In the genomic region with DNA sequence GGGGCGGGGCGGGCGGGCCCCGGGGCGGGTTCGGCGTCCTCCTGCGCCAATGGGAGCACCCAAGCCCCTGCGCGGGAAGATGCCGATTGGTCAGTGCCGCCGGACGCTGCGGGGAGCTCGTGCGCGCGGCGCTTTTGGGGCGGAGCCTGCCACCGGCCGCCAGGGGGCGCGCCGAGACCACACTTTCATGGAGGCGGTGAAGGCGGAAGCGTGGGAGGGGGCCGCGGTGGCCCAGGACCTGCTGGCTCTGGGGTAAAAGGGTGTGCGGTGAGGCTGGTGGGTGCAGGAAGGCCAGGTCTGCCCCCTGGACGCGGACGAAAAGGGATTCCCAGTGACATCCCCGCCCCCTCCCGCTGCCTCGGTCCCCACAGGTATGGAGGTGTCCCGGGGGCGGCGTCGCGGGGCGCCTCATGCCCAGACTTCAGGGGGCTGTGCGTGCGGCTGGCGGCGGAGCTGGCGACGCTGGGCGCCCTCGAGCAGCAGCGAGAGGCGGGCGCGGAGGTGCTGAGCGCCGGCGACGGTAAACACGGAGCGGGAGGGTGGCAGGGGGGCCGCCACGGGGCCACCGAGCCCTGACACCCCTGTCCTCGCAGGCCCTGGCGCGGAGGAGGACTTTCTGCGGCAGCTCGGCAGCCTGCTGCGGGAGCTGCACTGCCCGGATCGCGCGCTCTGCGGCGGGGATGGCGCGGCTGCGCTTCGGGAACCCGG, we compare ENCODE assay signal across 1 cellular context.
TF ChIP-seq lines count a peak whose summit lies in the region.

Gene FAM98C (plus strand): TSS at position 127 of the 708 bp plus-strand sequence. CDS start 61 bp downstream, at position 188.

TF ChIP-seq in K562, 482 proteins besides CTCF, POLR2A, EP300 and RAD21 (continued from another document):
- TF ChIP-seq ZNF140 (CRISPR knock-in tag; IDR thresholded peaks at IDR 0.05) (no peak), ZNF707 (CRISPR knock-in tag; conservative IDR thresholded peaks at IDR 0.05) (no peak), POLR3A (IDR thresholded peaks at IDR 0.05; ENCODE audit: borderline replicate concordance, extremely low read depth, insufficient read depth, insufficient read length) (no peak), KLF13 (tag; IDR thresholded peaks at IDR 0.05; ENCODE audit: borderline replicate concordance, low read depth) (peak; percentile 73; the same call in 1 of the 2 replicates), HMGXB4 (CRISPR knock-in tag; IDR thresholded peaks at IDR 0.05) (peak; percentile 69), CEBPB (tag; IDR thresholded peaks at IDR 0.05) (no peak), RCOR1 (IDR thresholded peaks at IDR 0.05; ENCODE audit: borderline replicate concordance in 1 of 2, low read depth in 2 of 2, low read length in 2 of 2) (peak in 1 of 2 experiments; percentile 27; a peak in 1 of 4 replicates), CUX1 (CRISPR knock-in tag; IDR thresholded peaks at IDR 0.05) (no peak)
